In the genomic region with DNA sequence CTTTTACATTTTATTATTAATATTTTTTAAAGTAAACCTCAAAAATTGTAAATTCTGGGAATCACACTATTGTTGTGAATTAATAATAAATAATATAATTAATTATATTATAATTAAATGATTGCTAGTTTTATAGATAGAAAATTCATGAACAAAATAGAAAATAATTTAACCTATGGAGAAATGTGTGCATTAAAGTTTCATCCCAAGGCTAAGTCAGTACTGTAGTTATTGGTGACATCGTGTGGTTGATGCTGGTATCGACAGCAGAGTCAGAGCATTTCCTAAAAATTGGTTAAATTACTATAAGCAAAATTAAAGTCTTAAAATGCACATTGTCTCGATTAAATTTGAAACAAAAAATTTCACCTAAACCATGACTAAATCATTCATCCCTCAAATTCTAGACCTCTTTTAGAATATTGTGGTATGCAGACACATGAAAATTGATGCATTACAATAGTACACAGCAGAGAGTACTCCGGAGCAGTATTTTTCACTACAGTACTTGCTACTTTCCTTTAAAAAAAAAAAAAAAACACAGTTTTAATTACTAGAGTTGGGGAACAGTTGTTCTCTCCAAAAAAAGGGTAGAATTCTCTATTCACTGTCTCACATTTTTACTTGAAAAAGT, we compare ENCODE assay signal across 8 cellular contexts.
A peak's percentile ranks its signal among the peaks of the same experiment; 100 is the strongest.
DNase-seq lines count a peak whose midpoint lies in the region; ATAC-seq and TF ChIP-seq lines count a peak whose summit lies in the region.

No MANE protein-coding gene starts in this region.

- no peak overlapping the region for H3K4me2 ChIP-seq in PC-3 (ENCODE audit: low read length)

- H3K27me3 Mint-ChIP-seq in endothelial cell (ENCODE audit: unreplicated experiment) (no peaks in the 10 kb centered on the region), osteocyte (ENCODE audit: unreplicated experiment) (peaks cover 2% of the 10 kb centered on the region)

- H3K27ac Mint-ChIP-seq in endothelial cell (ENCODE audit: unreplicated experiment) (no peak overlapping the region), osteocyte (ENCODE audit: unreplicated experiment) (no peak overlapping the region)

- CTCF ChIA-PET in PC-3 (lab: Charles Lee), result no interaction called here

- H2AFZ ChIP-seq in PC-3 (ENCODE audit: low read length), result no peak overlapping the region

- no peak for DNase-seq in AG09319 (ENCODE audit: extremely low read depth, low read depth)
- DNase-seq in PC-3, result peak; percentile 47
- peak; percentile 38 for DNase-seq in endothelial cell (ENCODE audit: low spot score)
- DNase-seq in osteocyte (ENCODE audit: extremely low spot score, unreplicated experiment), result no peak
- no peak for DNase-seq in DMS79 (lab: John Stamatoyannopoulos, UW)

- H3K4me3 ChIP-seq in GM12875 (ENCODE audit: low read depth, low read length) (no peak overlapping the region), PC-3 (ENCODE audit: low read length) (no peak overlapping the region)

- no peaks in the 10 kb centered on the region for H3K9me3 ChIP-seq in PC-3 (ENCODE audit: low read length)

- H4K20me1 ChIP-seq in PC-3 (ENCODE audit: low read length), result no peaks in the 10 kb centered on the region

- H3K4me3 Mint-ChIP-seq in endothelial cell (ENCODE audit: unreplicated experiment) (no peak overlapping the region), osteocyte (ENCODE audit: unreplicated experiment) (no peak overlapping the region)

- H3K4me1 ChIP-seq in PC-3 (ENCODE audit: insufficient read depth, low read length), result no peaks in the 10 kb centered on the region

- H3K36me3 Mint-ChIP-seq in endothelial cell (ENCODE audit: low read depth, unreplicated experiment) (no peaks in the 10 kb centered on the region), osteocyte (ENCODE audit: unreplicated experiment) (no peaks in the 10 kb centered on the region)

- H3K4me1 Mint-ChIP-seq in endothelial cell (ENCODE audit: unreplicated experiment) (peaks cover 3% of the 10 kb centered on the region), osteocyte (ENCODE audit: unreplicated experiment) (no peaks in the 10 kb centered on the region)

- no peak overlapping the region for H3K9ac ChIP-seq in PC-3 (ENCODE audit: low read length)

- H3K27me3 ChIP-seq in PC-3 (ENCODE audit: low read length), result no peaks in the 10 kb centered on the region; the same call in 1 of the 2 replicates

- H3K9me2 ChIP-seq in PC-3 (replicated peaks; ENCODE audit: low read length), result no peaks in the 10 kb centered on the region

- intact Hi-C loops in PC-3 (cut with micrococcal nuclease), result loop anchor here (5.0 to 10.0 kb wide), 2 partner anchors 889 to 1366 kb away; no protein-coding TSS in a partner anchor

- POLR2A ChIA-PET in PC-3 (lab: Charles Lee; ENCODE audit: unreplicated experiment), result no interaction called here

- H3K79me2 ChIP-seq in PC-3 (ENCODE audit: low read length), result no peaks in the 10 kb centered on the region

- TF ChIP-seq CTCF in AG09319 (IDR thresholded peaks at IDR 0.05; ENCODE audit: low read depth, low read length) (peak; percentile 80), GM12875 (IDR thresholded peaks at IDR 0.05; ENCODE audit: borderline replicate concordance, insufficient read depth, low read depth, low read length) (peak; percentile 46; the same call in 1 of the 2 replicates), PC-3 (conservative IDR thresholded peaks at IDR 0.05; ENCODE audit: low read depth, low read length) (peak; percentile 55), endothelial cell (IDR thresholded peaks at IDR 0.05; ENCODE audit: unreplicated experiment) (peak; percentile 83), osteocyte (IDR thresholded peaks at IDR 0.05) (peak; percentile 76)

- H3F3A ChIP-seq in PC-3 (ENCODE audit: low read length, unreplicated experiment), result no peaks in the 10 kb centered on the region

- H3K36me3 ChIP-seq in PC-3 (ENCODE audit: low read depth, low read length), result no peaks in the 10 kb centered on the region

- ATAC-seq in HG02885 (IDR thresholded peaks at IDR 0.05; ENCODE audit: poor library complexity, unreplicated experiment), result peak; percentile 79
- no peak for ATAC-seq in PC-3
- ATAC-seq in HG03045 (IDR thresholded peaks at IDR 0.05; ENCODE audit: unreplicated experiment), result no peak

- no TSS peak for BruUV-seq in PC-3 (replicated peaks; lab: Mats Ljungman, UMichigan)

- no peak overlapping the region for H3K27ac ChIP-seq in PC-3 (ENCODE audit: low read length)

- H3K9me3 Mint-ChIP-seq in endothelial cell (ENCODE audit: unreplicated experiment) (no peaks in the 10 kb centered on the region), osteocyte (ENCODE audit: unreplicated experiment) (no peaks in the 10 kb centered on the region)

Comparison
In these comparisons a context has a peak if more than half of its experiments do, and no peak if none do; other contexts are left out.
1. DNase-seq: peak in PC-3 (single experiment) and endothelial cell (single experiment); none in AG09319 (single experiment), osteocyte (single experiment) and DMS79 (single experiment).
2. Peak in every context shown above with its lines, with median percentiles within 50 percentile points of each other: CTCF ChIP-seq.